ENCODE assay signal across 19 cellular contexts in genomic region chr16:74271879-74272278, GRCh38. TPM values are rescaled to one million over a fixed set of nuclear protein-coding genes. Genes with fewer than 3 reads are reported as not detected.
DNase-seq lines count a peak whose midpoint lies in the region; ATAC-seq and TF ChIP-seq lines count a peak whose summit lies in the region.
"Had no signal": no experiment of that assay in that cellular context is flagged by ENCODE, and none has a peak within 500 bp of the region (broad histone marks: within the 10 kb centered on the region; RNA-seq: fewer than 3 reads in every experiment).

No MANE protein-coding gene starts in this region.

- intact Hi-C loops in right lobe of liver (cut with DNase I) = no loop called here

- H3K4me3 ChIP-seq in brain microvascular endothelial cell (ENCODE audit: low read depth, low read length) (no peak overlapping the region), right lobe of liver (no peak overlapping the region)
- H3K4me3 ChIP-seq: HAP-1, PC-9, SJCRH30 had no signal

- no peaks in the 10 kb centered on the region for H3K9me3 ChIP-seq in right lobe of liver
- H3K9me3 ChIP-seq: HAP-1, SJCRH30 had no signal

- in situ Hi-C loops in brain microvascular endothelial cell (cut with HindIII; ENCODE audit: low pct_ligation_motif_present, low sequenced_read_pairs) = no loop called here

- DNase-seq in ELR (ENCODE audit: low read depth) (peak; percentile 13), LHCN-M2 (ENCODE audit: low read depth) (peak; percentile 9), brain microvascular endothelial cell (peak; percentile 9), iris pigment epithelial cell (ENCODE audit: low read depth) (peak; percentile 3), SK-N-DZ (ENCODE audit: low spot score) (no peak), NCI-H446 treated with DMSO at 0.1 percent for 48 hours (lab: John Stamatoyannopoulos, UW) (no peak), right lobe of liver (no peak), GM10266 (ENCODE audit: extremely low spot score) (no peak)
- DNase-seq: C1 segment of cervical spinal cord; CD8-positive, alpha-beta memory T cell; DMS79; NCI-H1105 treated with DMSO at 0.1 percent for 48 hours; NCI-H1694; NCI-H2081 treated with DMSO at 0.1 percent for 48 hours; NCI-H524; PC-9; SJCRH30 had no signal

- H3K27me3 ChIP-seq in brain microvascular endothelial cell (replicated peaks) = peaks cover 2% of the 10 kb centered on the region
- no peaks in the 10 kb centered on the region for H3K27me3 ChIP-seq in right lobe of liver
- H3K27me3 ChIP-seq: SJCRH30 had no signal

- H3K4me1 ChIP-seq in right lobe of liver = no peaks in the 10 kb centered on the region
- H3K4me1 ChIP-seq: SJCRH30 had no signal

- no peak for ATAC-seq in right lobe of liver

- 48% methylated on average over 2 of the region's 2 CpGs for WGBS in right lobe of liver (ENCODE audit: insufficient coverage, low coverage, low lambda C conversion rate, missing lambda C conversion rate)

- H3K27ac ChIP-seq in brain microvascular endothelial cell = no peak overlapping the region
- no peak overlapping the region for H3K27ac ChIP-seq in right lobe of liver
- H3K27ac ChIP-seq: HL-60, PC-9, SJCRH30 had no signal

- TF ChIP-seq CTCF in brain microvascular endothelial cell (IDR thresholded peaks at IDR 0.05; ENCODE audit: low read depth, low read length, missing control alignments) = no peak
- TF ChIP-seq CTCF in right lobe of liver (IDR thresholded peaks at IDR 0.05) = no peak
- TF ChIP-seq CTCF in GM10266 (IDR thresholded peaks at IDR 0.05; ENCODE audit: control insufficient read depth, insufficient read depth, low read depth, missing control alignments) = no peak

- no peak for TF ChIP-seq POLR2A in right lobe of liver (IDR thresholded peaks at IDR 0.05)

- H3K36me3 ChIP-seq in brain microvascular endothelial cell (replicated peaks) = no peaks in the 10 kb centered on the region
- H3K36me3 ChIP-seq in right lobe of liver = no peaks in the 10 kb centered on the region
- H3K36me3 ChIP-seq: HAP-1, SJCRH30 had no signal

RNA-seq across cellular contexts. Expression of gene PSMD7, which starts 24.7 kb away (rescaled TPM):
- total RNA-seq in LHCN-M2 (2014; rRNA removed) (94.3 and 99.2 TPM in 2 replicates), right lobe of liver (10 to 100 TPM; 39.2 to 53.3 (median 45.2) TPM)
- polyA plus RNA-seq in LHCN-M2 (2012) = 104 TPM
- polyA plus RNA-seq in SK-N-DZ (2014; cell fraction: cytosol; rRNA removed) = 204 and 273 TPM in 2 replicates
- polyA plus RNA-seq in SK-N-DZ (2014; cell fraction: nucleus; rRNA removed) = 142 and 148 TPM in 2 replicates

Comparison
In these comparisons a context has a peak if more than half of its experiments do, and no peak if none do; other contexts are left out.
1. DNase-seq: peak in ELR (single experiment), LHCN-M2 (single experiment), brain microvascular endothelial cell (single experiment) and iris pigment epithelial cell (single experiment); none in SK-N-DZ (single experiment), NCI-H446 treated with DMSO at 0.1 percent for 48 hours (single experiment), right lobe of liver (0 of 3) and GM10266 (single experiment).